Comparison of ENCODE assay signal across 8 cellular contexts in the genomic region with DNA sequence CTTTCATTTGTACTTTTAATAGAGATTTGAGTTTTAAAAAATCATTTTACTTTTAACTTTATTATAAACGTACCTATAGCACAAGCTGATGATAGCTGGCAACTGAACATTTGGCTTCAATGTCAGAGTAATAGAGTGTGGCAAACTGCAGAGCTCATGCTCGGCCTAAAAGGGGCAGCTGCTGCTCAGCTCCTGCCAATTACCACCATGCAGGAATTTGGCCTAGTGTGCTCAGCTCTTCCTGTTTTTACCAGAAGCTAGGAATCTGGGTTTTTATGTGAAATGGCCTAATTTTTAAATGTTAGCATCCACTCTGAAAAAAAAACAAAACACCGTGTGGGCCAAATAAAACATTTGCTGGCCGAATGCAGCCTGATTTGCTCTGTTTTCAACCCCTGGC. TPM values are rescaled to one million over a fixed set of nuclear protein-coding genes. Genes with fewer than 3 reads are reported as not detected.
DNase-seq lines count a peak whose midpoint lies in the region; ATAC-seq lines count a peak whose summit lies in the region.

No MANE protein-coding gene starts in this region.

- peak overlapping the region; percentile 91 for H3K4me3 ChIP-seq in CD4-positive, CD25-positive, alpha-beta regulatory T cell (ENCODE audit: low read depth, low read length)
- H3K4me3 ChIP-seq in muscle layer of colon (ENCODE audit: low read depth in 1 of 2, low read length in 2 of 2) = no peak overlapping the region

- peak overlapping the region; percentile 96 to 99 (median 97) for H3K27ac Mint-ChIP-seq in CD4-positive, CD25-positive, alpha-beta regulatory T cell

- DNase-seq in CD4-positive, CD25-positive, alpha-beta regulatory T cell = no peak
- DNase-seq in MV-4-11 (lab: John Stamatoyannopoulos, UW) (peak; percentile 13), caudate nucleus (lab: John Stamatoyannopoulos, UW) (peak in 18 of 61 donors; percentile 3 to 92 (median 22)), GM19238 (ENCODE audit: insufficient read length, low spot score) (no peak), SIG-M5 (lab: John Stamatoyannopoulos, UW) (no peak)
- no peak for DNase-seq in stimulated activated CD4-positive, alpha-beta T cell treated with anti-CD3 and anti-CD28 coated beads, Interleukin-15, amount 100 ng/mL, for 24 hours

- peak overlapping the region; percentile 92 for H3K27ac ChIP-seq in CD4-positive, CD25-positive, alpha-beta regulatory T cell (ENCODE audit: insufficient read depth, low read length, poor library complexity, severe bottlenecking)
- H3K27ac ChIP-seq in caudate nucleus (ENCODE audit: low read depth, low read length) = peak overlapping the region; percentile 95
- peak overlapping the region; percentile 53 for H3K27ac ChIP-seq in muscle layer of colon (ENCODE audit: low read depth, low read length)

- H3K9ac ChIP-seq in muscle layer of colon (ENCODE audit: low read length) = no peak overlapping the region

- no peaks in the 10 kb centered on the region for H3K27me3 Mint-ChIP-seq in CD4-positive, CD25-positive, alpha-beta regulatory T cell

- peaks cover 17 to 67% (median 37%) of the 10 kb centered on the region in 4 donors for H3K4me1 Mint-ChIP-seq in CD4-positive, CD25-positive, alpha-beta regulatory T cell

- H3K9me3 ChIP-seq in CD4-positive, CD25-positive, alpha-beta regulatory T cell (ENCODE audit: control insufficient read depth in 2 of 2, low read length in 2 of 2) = no peaks in the 10 kb centered on the region
- no peaks in the 10 kb centered on the region for H3K9me3 ChIP-seq in muscle layer of colon (ENCODE audit: low read length)

- no peak for ATAC-seq in CD4-positive, CD25-positive, alpha-beta regulatory T cell (ENCODE audit: low read depth in 2 of 2)
- no peak for ATAC-seq in HG03280 (IDR thresholded peaks at IDR 0.05; ENCODE audit: unreplicated experiment)

- no peaks in the 10 kb centered on the region for H3K27me3 ChIP-seq in CD4-positive, CD25-positive, alpha-beta regulatory T cell (ENCODE audit: control insufficient read depth, insufficient read depth, low read length)
- no peaks in the 10 kb centered on the region for H3K27me3 ChIP-seq in muscle layer of colon (ENCODE audit: control insufficient read depth in 1 of 2, insufficient read depth in 2 of 2, low read length in 2 of 2)

- H3K4me3 Mint-ChIP-seq in CD4-positive, CD25-positive, alpha-beta regulatory T cell = peak overlapping the region; percentile 93 to 98 (median 94)

- H3K36me3 ChIP-seq in CD4-positive, CD25-positive, alpha-beta regulatory T cell (ENCODE audit: control insufficient read depth, insufficient read depth, low read length) = peaks cover 7% of the 10 kb centered on the region
- H3K36me3 ChIP-seq in muscle layer of colon (ENCODE audit: insufficient read depth, low read length) = peaks cover 9% of the 10 kb centered on the region

- peaks cover 7% of the 10 kb centered on the region for H3K36me3 Mint-ChIP-seq in CD4-positive, CD25-positive, alpha-beta regulatory T cell

- H3K9me3 Mint-ChIP-seq in CD4-positive, CD25-positive, alpha-beta regulatory T cell = no peaks in the 10 kb centered on the region

- peaks cover 35% of the 10 kb centered on the region for H3K4me1 ChIP-seq in CD4-positive, CD25-positive, alpha-beta regulatory T cell (ENCODE audit: control insufficient read depth, insufficient read depth, low read length, poor library complexity, severe bottlenecking)
- H3K4me1 ChIP-seq in muscle layer of colon (ENCODE audit: insufficient read depth, low read length) = peaks cover 31% of the 10 kb centered on the region

RNA-seq across cellular contexts. Expression of a gene that starts 1.8 kb away (rescaled TPM):
- 19.3 TPM for total RNA-seq in CD4-positive, CD25-positive, alpha-beta regulatory T cell
- polyA plus RNA-seq in CD4-positive, CD25-positive, alpha-beta regulatory T cell = 1 to 10 TPM; 2.5 to 5.3 (median 3.8) TPM

RNA-seq across cellular contexts. Expression of a gene that starts 2.0 kb away (rescaled TPM):
- 44.6 TPM for total RNA-seq in CD4-positive, CD25-positive, alpha-beta regulatory T cell
- 10 to 100 TPM; 37.0 to 46.7 (median 42.3) TPM for polyA plus RNA-seq in CD4-positive, CD25-positive, alpha-beta regulatory T cell

RNA-seq across cellular contexts. Expression of a gene that starts 13.3 kb away (rescaled TPM):
- total RNA-seq in CD4-positive, CD25-positive, alpha-beta regulatory T cell = 2.2 TPM
- under 1 TPM in 3 of 4 donors, not detected in 1; 0.05 to 0.13 (median 0.05) TPM for polyA plus RNA-seq in CD4-positive, CD25-positive, alpha-beta regulatory T cell
